8 cellular contexts compared by ENCODE assay signal in the genomic region with DNA sequence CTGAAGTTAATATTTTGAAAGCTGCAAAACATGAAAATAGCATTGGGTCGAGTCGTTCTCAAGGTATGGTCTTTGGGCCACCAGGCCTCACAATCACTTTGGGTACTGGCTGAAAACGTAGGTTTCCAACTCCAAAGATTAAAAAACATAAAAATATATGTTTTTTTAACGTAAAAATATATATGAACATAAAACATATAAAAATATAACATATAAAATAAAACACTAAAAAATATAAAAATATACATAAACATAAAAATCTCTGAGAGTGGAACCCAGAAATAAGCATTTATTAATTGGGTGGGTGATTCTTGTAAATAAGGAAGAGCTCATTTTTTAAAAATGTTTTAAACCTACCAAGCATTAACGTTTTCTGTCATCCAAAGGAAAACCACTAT. TPM values are rescaled to one million over a fixed set of nuclear protein-coding genes. Genes with fewer than 3 reads are reported as not detected.
DNase-seq lines count a peak whose midpoint lies in the region; ATAC-seq and TF ChIP-seq lines count a peak whose summit lies in the region.

No MANE protein-coding gene starts in this region.

- peak overlapping the region; percentile 83 for H3K4me2 ChIP-seq in mesenchymal stem cell (ENCODE audit: low read length, poor library complexity, severe bottlenecking)

- H4K8ac ChIP-seq in mesenchymal stem cell (ENCODE audit: low read length): peak overlapping the region; percentile 90

- in situ Hi-C loops in GM13977 (cut with MboI; ENCODE audit: low pct_unique_long_range_greater_than_20kb, low sequenced_read_pairs, unreplicated experiment): loop anchor here (10.0 kb wide), 2 partner anchors 284 to 504 kb away; partner anchors contain the start of gene UBE2K

- H3K4me1 Mint-ChIP-seq in brain: peaks cover 36% of the 10 kb centered on the region

- H3K9me3 ChIP-seq in cardiac muscle cell (ENCODE audit: low read depth): no peaks in the 10 kb centered on the region
- H3K9me3 ChIP-seq in mesenchymal stem cell (ENCODE audit: control insufficient read depth, low read length): no peaks in the 10 kb centered on the region

- no peak overlapping the region for H2BK5ac ChIP-seq in mesenchymal stem cell (ENCODE audit: low read depth, low read length, poor library complexity, severe bottlenecking)

- H3K36me3 ChIP-seq in cardiac muscle cell (no peaks in the 10 kb centered on the region), mesenchymal stem cell (ENCODE audit: control insufficient read depth in 1 of 2, insufficient read depth in 2 of 2, low read depth in 1 of 2, low read length in 2 of 2) (peaks cover 10 to 21% of the 10 kb centered on the region in 2 experiments), urinary bladder (ENCODE audit: insufficient read depth) (peaks cover 2% of the 10 kb centered on the region)

- peaks cover 32% of the 10 kb centered on the region for H3K36me3 Mint-ChIP-seq in brain

- peak overlapping the region; percentile 95 for H3K4me3 ChIP-seq in cardiac muscle cell
- peak overlapping the region in 1 of 2 experiments; percentile 81 for H3K4me3 ChIP-seq in mesenchymal stem cell (ENCODE audit: insufficient read depth in 1 of 2, low read depth in 1 of 2, low read length in 2 of 2)
- peak overlapping the region; percentile 94 for H3K4me3 ChIP-seq in urinary bladder (ENCODE audit: low read depth, low read length)

- H3K14ac ChIP-seq in mesenchymal stem cell (ENCODE audit: low read length in 2 of 2): no peak overlapping the region

- H2BK120ac ChIP-seq in mesenchymal stem cell (ENCODE audit: low read depth, low read length): no peak overlapping the region

- TF ChIP-seq CTCF in cardiac muscle cell (IDR thresholded peaks at IDR 0.05; ENCODE audit: low read depth, low read length): no peak
- no peak for TF ChIP-seq CTCF in brain (conservative IDR thresholded peaks at IDR 0.05)
- TF ChIP-seq CTCF in GM13977 (IDR thresholded peaks at IDR 0.05; ENCODE audit: extremely low read depth, insufficient read depth, missing control alignments): no peak

- H3K79me1 ChIP-seq in mesenchymal stem cell (replicated peaks; ENCODE audit: low read length, poor library complexity, severe bottlenecking): no peaks in the 10 kb centered on the region

- H3K27me3 ChIP-seq in cardiac muscle cell: no peaks in the 10 kb centered on the region
- no peaks in the 10 kb centered on the region for H3K27me3 ChIP-seq in mesenchymal stem cell (ENCODE audit: control insufficient read depth in 1 of 2, insufficient read depth in 1 of 2, low read length in 2 of 2)

- peaks cover 10% of the 10 kb centered on the region for H3K27me3 Mint-ChIP-seq in brain

- H3K4me1 ChIP-seq in cardiac muscle cell (ENCODE audit: low read depth): peaks cover 8% of the 10 kb centered on the region
- H3K4me1 ChIP-seq in mesenchymal stem cell (ENCODE audit: control insufficient read depth, insufficient read depth, low read depth, low read length): peaks cover 1% of the 10 kb centered on the region
- H3K4me1 ChIP-seq in urinary bladder (ENCODE audit: insufficient read depth): no peaks in the 10 kb centered on the region

- peak overlapping the region; percentile 92 for H3K9ac ChIP-seq in mesenchymal stem cell (ENCODE audit: low read length)

- peak overlapping the region; percentile 90 for H2AFZ ChIP-seq in mesenchymal stem cell (ENCODE audit: low read depth, low read length)

- H2AK5ac ChIP-seq in mesenchymal stem cell (ENCODE audit: low read length, severe bottlenecking): no peak overlapping the region

- H3K4me3 Mint-ChIP-seq in brain: peak overlapping the region; percentile 88 to 94 (median 91)

- no peak overlapping the region for H2BK15ac ChIP-seq in mesenchymal stem cell (ENCODE audit: low read depth, poor library complexity, severe bottlenecking)

- ATAC-seq in left ventricle myocardium superior: no peak
- no peak for ATAC-seq in GM18520 (IDR thresholded peaks at IDR 0.05; ENCODE audit: unreplicated experiment)

- H2BK12ac ChIP-seq in mesenchymal stem cell (ENCODE audit: low read length in 2 of 2): no peak overlapping the region

- H3K27ac ChIP-seq in cardiac muscle cell: peak overlapping the region; percentile 31
- peak overlapping the region; percentile 76 for H3K27ac ChIP-seq in mesenchymal stem cell (ENCODE audit: low read length, poor library complexity, severe bottlenecking)
- H3K27ac ChIP-seq in urinary bladder (ENCODE audit: low read depth): peak overlapping the region; percentile 85

- H3K4ac ChIP-seq in mesenchymal stem cell (ENCODE audit: low read depth in 1 of 2, low read length in 2 of 2): no peak overlapping the region

- no peak for DNase-seq in cardiac muscle cell (ENCODE audit: low read depth in 1 of 2, low spot score in 1 of 2)
- DNase-seq in left ventricle myocardium superior: no peak
- DNase-seq in mesenchymal stem cell: no peak
- no peak for DNase-seq in posterior vena cava (ENCODE audit: low spot score)
- DNase-seq in GM13977 (ENCODE audit: low spot score): no peak

- no peak overlapping the region for H3K23ac ChIP-seq in mesenchymal stem cell (ENCODE audit: low read length in 2 of 2)

- WGBS in mesenchymal stem cell: no CpG with 5 or more reads among the region's 5 CpGs
- WGBS in urinary bladder: 21% methylated on average over 5 of the region's 5 CpGs

- intact Hi-C loops in left ventricle myocardium superior (cut with micrococcal nuclease) (loop anchor here (5.0 kb wide), 1 partner anchor 281 kb away; the partner anchor contains the start of gene UBE2K), posterior vena cava (cut with DNase I) (loop anchor here (5.0 to 10.0 kb wide), 2 partner anchors 276 to 514 kb away; no protein-coding TSS in a partner anchor)

- peak overlapping the region; percentile 85 to 98 (median 93) for H3K27ac Mint-ChIP-seq in brain

- H3K9me3 Mint-ChIP-seq in brain: peaks cover 0 to 2% (median 0%) of the 10 kb centered on the region in 5 experiments

- no peak overlapping the region for H4K91ac ChIP-seq in mesenchymal stem cell (ENCODE audit: low read length)

- peak overlapping the region; percentile 52 to 57 for H3K18ac ChIP-seq in mesenchymal stem cell (ENCODE audit: low read depth in 1 of 2, low read length in 2 of 2)

RNA-seq across cellular contexts. Expression of gene PDS5A, which starts 0.7 kb away (rescaled TPM):
- total RNA-seq in cardiac muscle cell (27.3 and 37.8 TPM in 2 replicates), left ventricle myocardium superior (34.8 TPM), urinary bladder (111 TPM), posterior vena cava (10 to 100 TPM; 52.3 to 56.6 TPM)
- polyA plus RNA-seq in cardiac muscle cell (19.2 and 39.5 TPM in 2 replicates), brain (ENCODE audit: insufficient read depth, low read depth, low replicate concordance) (23.2 TPM), urinary bladder (25.5 TPM)
- polyA plus RNA-seq in mesenchymal stem cell (2013, experiment 1 of 2): 25.3 TPM
- polyA plus RNA-seq in mesenchymal stem cell (2013, experiment 2 of 2): 25.6 TPM

Comparison
In these comparisons a context has a peak if more than half of its experiments do, and no peak if none do; other contexts are left out.
1. H3K27ac ChIP-seq: peak in every context shown above with its lines; median percentile 85 in urinary bladder; 76 in mesenchymal stem cell; 31 in cardiac muscle cell.